1 cellular context compared by ENCODE assay signal in the genomic region with DNA sequence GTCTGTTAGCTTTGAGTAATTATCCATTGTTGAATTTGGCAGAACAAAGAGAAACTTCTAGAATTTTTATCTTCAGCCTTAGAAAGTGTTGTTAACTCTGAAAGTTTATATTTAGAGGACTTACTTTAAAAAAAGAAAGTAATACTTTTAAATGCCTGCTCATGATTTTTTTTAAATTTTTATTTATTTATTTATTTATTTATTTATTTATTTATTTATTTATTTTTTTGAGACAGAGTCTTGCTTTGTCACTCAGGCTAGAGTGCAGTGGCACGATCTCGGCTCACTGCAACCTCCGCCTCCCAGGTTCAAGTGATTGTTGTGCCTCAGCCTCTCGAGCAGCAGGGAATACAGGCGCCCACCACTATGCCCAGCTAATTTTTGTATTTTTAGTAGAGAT.
A peak's percentile ranks its signal among the peaks of the same experiment; 100 is the strongest.
TF ChIP-seq lines count a peak whose summit lies in the region.

No MANE protein-coding gene starts in this region.

TF ChIP-seq in HEK293, 187 proteins besides CTCF, POLR2A, EP300 and RAD21 (continued from another document):
- TF ChIP-seq, protein P1, sequence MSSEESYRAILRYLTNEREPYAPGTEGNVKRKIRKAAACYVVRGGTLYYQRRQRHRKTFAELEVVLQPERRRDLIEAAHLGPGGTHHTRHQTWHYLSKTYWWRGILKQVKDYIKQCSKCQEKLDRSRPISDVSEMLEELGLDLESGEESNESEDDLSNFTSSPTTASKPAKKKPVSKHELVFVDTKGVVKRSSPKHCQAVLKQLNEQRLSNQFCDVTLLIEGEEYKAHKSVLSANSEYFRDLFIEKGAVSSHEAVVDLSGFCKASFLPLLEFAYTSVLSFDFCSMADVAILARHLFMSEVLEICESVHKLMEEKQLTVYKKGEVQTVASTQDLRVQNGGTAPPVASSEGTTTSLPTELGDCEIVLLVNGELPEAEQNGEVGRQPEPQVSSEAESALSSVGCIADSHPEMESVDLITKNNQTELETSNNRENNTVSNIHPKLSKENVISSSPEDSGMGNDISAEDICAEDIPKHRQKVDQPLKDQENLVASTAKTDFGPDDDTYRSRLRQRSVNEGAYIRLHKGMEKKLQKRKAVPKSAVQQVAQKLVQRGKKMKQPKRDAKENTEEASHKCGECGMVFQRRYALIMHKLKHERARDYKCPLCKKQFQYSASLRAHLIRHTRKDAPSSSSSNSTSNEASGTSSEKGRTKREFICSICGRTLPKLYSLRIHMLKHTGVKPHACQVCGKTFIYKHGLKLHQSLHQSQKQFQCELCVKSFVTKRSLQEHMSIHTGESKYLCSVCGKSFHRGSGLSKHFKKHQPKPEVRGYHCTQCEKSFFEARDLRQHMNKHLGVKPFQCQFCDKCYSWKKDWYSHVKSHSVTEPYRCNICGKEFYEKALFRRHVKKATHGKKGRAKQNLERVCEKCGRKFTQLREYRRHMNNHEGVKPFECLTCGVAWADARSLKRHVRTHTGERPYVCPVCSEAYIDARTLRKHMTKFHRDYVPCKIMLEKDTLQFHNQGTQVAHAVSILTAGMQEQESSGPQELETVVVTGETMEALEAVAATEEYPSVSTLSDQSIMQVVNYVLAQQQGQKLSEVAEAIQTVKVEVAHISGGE (tag by site-specific recombination; conservative IDR thresholded peaks at IDR 0.05; ENCODE audit: low read depth), result peak; percentile 89
- peak; percentile 99 for TF ChIP-seq ZNF426 (tag by site-specific recombination; IDR thresholded peaks at IDR 0.05)
- TF ChIP-seq ZNF664 (tag by site-specific recombination; IDR thresholded peaks at IDR 0.05), result 0 out of 2 replicates have a peak, but pooled peaks have one; percentile 38
- TF ChIP-seq ZFP37 (tag by site-specific recombination; IDR thresholded peaks at IDR 0.05), result peak; percentile 73; the same call in 1 of the 2 replicates
- TF ChIP-seq ZNF138 (tag by site-specific recombination; IDR thresholded peaks at IDR 0.05; ENCODE audit: borderline replicate concordance), result 0 out of 2 replicates have a peak, but pooled peaks have one; percentile 66
- peak; percentile 24; the same call in 1 of the 2 replicates for TF ChIP-seq OVOL3 (tag by site-specific recombination; IDR thresholded peaks at IDR 0.05)
- TF ChIP-seq, protein P2, sequence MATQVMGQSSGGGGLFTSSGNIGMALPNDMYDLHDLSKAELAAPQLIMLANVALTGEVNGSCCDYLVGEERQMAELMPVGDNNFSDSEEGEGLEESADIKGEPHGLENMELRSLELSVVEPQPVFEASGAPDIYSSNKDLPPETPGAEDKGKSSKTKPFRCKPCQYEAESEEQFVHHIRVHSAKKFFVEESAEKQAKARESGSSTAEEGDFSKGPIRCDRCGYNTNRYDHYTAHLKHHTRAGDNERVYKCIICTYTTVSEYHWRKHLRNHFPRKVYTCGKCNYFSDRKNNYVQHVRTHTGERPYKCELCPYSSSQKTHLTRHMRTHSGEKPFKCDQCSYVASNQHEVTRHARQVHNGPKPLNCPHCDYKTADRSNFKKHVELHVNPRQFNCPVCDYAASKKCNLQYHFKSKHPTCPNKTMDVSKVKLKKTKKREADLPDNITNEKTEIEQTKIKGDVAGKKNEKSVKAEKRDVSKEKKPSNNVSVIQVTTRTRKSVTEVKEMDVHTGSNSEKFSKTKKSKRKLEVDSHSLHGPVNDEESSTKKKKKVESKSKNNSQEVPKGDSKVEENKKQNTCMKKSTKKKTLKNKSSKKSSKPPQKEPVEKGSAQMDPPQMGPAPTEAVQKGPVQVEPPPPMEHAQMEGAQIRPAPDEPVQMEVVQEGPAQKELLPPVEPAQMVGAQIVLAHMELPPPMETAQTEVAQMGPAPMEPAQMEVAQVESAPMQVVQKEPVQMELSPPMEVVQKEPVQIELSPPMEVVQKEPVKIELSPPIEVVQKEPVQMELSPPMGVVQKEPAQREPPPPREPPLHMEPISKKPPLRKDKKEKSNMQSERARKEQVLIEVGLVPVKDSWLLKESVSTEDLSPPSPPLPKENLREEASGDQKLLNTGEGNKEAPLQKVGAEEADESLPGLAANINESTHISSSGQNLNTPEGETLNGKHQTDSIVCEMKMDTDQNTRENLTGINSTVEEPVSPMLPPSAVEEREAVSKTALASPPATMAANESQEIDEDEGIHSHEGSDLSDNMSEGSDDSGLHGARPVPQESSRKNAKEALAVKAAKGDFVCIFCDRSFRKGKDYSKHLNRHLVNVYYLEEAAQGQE (tag by site-specific recombination; IDR thresholded peaks at IDR 0.05), result peak; percentile 81
- peak; percentile 74; the same call in 1 of the 2 replicates for TF ChIP-seq ZNF202 (tag by site-specific recombination; IDR thresholded peaks at IDR 0.05; ENCODE audit: borderline replicate concordance)
- 0 out of 2 replicates have a peak, but pooled peaks have one; percentile 31 for TF ChIP-seq ZNF501 (tag by site-specific recombination; IDR thresholded peaks at IDR 0.05)
- TF ChIP-seq ZNF654 (tag by site-specific recombination; IDR thresholded peaks at IDR 0.05; ENCODE audit: low read depth), result peak; percentile 43
- TF ChIP-seq, protein P3, sequence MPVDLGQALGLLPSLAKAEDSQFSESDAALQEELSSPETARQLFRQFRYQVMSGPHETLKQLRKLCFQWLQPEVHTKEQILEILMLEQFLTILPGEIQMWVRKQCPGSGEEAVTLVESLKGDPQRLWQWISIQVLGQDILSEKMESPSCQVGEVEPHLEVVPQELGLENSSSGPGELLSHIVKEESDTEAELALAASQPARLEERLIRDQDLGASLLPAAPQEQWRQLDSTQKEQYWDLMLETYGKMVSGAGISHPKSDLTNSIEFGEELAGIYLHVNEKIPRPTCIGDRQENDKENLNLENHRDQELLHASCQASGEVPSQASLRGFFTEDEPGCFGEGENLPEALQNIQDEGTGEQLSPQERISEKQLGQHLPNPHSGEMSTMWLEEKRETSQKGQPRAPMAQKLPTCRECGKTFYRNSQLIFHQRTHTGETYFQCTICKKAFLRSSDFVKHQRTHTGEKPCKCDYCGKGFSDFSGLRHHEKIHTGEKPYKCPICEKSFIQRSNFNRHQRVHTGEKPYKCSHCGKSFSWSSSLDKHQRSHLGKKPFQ (tag by site-specific recombination; IDR thresholded peaks at IDR 0.05), result peak; percentile 43; the same call in 1 of the 2 replicates
- TF ChIP-seq, protein P4, sequence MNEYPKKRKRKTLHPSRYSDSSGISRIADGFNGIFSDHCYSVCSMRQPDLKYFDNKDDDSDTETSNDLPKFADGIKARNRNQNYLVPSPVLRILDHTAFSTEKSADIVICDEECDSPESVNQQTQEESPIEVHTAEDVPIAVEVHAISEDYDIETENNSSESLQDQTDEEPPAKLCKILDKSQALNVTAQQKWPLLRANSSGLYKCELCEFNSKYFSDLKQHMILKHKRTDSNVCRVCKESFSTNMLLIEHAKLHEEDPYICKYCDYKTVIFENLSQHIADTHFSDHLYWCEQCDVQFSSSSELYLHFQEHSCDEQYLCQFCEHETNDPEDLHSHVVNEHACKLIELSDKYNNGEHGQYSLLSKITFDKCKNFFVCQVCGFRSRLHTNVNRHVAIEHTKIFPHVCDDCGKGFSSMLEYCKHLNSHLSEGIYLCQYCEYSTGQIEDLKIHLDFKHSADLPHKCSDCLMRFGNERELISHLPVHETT (tag by site-specific recombination; IDR thresholded peaks at IDR 0.05), result 0 out of 2 replicates have a peak, but pooled peaks have one; percentile 43
- TF ChIP-seq, protein P5, sequence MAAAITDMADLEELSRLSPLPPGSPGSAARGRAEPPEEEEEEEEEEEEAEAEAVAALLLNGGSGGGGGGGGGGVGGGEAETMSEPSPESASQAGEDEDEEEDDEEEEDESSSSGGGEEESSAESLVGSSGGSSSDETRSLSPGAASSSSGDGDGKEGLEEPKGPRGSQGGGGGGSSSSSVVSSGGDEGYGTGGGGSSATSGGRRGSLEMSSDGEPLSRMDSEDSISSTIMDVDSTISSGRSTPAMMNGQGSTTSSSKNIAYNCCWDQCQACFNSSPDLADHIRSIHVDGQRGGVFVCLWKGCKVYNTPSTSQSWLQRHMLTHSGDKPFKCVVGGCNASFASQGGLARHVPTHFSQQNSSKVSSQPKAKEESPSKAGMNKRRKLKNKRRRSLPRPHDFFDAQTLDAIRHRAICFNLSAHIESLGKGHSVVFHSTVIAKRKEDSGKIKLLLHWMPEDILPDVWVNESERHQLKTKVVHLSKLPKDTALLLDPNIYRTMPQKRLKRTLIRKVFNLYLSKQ (tag by site-specific recombination; IDR thresholded peaks at IDR 0.05; ENCODE audit: borderline replicate concordance), result peak; percentile 65; the same call in 1 of the 2 replicates
- TF ChIP-seq, protein P6, sequence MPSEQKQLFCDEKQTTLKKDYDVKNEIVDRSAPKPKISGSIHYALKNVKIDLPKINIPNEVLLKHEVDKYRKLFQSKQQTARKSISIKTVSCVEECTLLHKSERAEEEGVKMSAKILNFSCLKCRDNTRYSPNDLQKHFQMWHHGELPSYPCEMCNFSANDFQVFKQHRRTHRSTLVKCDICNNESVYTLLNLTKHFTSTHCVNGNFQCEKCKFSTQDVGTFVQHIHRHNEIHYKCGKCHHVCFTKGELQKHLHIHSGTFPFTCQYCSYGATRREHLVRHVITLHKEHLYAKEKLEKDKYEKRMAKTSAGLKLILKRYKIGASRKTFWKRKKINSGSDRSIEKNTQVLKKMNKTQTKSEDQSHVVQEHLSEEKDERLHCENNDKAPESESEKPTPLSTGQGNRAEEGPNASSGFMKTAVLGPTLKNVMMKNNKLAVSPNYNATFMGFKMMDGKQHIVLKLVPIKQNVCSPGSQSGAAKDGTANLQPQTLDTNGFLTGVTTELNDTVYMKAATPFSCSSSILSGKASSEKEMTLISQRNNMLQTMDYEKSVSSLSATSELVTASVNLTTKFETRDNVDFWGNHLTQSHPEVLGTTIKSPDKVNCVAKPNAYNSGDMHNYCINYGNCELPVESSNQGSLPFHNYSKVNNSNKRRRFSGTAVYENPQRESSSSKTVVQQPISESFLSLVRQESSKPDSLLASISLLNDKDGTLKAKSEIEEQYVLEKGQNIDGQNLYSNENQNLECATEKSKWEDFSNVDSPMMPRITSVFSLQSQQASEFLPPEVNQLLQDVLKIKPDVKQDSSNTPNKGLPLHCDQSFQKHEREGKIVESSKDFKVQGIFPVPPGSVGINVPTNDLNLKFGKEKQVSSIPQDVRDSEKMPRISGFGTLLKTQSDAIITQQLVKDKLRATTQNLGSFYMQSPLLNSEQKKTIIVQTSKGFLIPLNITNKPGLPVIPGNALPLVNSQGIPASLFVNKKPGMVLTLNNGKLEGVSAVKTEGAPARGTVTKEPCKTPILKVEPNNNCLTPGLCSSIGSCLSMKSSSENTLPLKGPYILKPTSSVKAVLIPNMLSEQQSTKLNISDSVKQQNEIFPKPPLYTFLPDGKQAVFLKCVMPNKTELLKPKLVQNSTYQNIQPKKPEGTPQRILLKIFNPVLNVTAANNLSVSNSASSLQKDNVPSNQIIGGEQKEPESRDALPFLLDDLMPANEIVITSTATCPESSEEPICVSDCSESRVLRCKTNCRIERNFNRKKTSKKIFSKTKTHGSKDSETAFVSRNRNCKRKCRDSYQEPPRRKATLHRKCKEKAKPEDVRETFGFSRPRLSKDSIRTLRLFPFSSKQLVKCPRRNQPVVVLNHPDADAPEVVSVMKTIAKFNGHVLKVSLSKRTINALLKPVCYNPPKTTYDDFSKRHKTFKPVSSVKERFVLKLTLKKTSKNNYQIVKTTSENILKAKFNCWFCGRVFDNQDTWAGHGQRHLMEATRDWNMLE (tag by site-specific recombination; conservative IDR thresholded peaks at IDR 0.05; ENCODE audit: low read depth), result peak; percentile 94
- peak; percentile 93 for TF ChIP-seq ZNF140 (tag by site-specific recombination; IDR thresholded peaks at IDR 0.05)
- 0 out of 2 replicates have a peak, but pooled peaks have one; percentile 27 for TF ChIP-seq ZBTB21 (tag by site-specific recombination; IDR thresholded peaks at IDR 0.05)
- TF ChIP-seq ZNF510 (tag by site-specific recombination; IDR thresholded peaks at IDR 0.05; ENCODE audit: insufficient replicate concordance), result peak; percentile 88
- peak; percentile 67 for TF ChIP-seq ZNF529 (tag by site-specific recombination; IDR thresholded peaks at IDR 0.05; ENCODE audit: insufficient replicate concordance)
- TF ChIP-seq ZNF629 (tag by site-specific recombination; IDR thresholded peaks at IDR 0.05), result peak; percentile 72
